Comparison of ENCODE assay signal across 8 cellular contexts in the genomic region with DNA sequence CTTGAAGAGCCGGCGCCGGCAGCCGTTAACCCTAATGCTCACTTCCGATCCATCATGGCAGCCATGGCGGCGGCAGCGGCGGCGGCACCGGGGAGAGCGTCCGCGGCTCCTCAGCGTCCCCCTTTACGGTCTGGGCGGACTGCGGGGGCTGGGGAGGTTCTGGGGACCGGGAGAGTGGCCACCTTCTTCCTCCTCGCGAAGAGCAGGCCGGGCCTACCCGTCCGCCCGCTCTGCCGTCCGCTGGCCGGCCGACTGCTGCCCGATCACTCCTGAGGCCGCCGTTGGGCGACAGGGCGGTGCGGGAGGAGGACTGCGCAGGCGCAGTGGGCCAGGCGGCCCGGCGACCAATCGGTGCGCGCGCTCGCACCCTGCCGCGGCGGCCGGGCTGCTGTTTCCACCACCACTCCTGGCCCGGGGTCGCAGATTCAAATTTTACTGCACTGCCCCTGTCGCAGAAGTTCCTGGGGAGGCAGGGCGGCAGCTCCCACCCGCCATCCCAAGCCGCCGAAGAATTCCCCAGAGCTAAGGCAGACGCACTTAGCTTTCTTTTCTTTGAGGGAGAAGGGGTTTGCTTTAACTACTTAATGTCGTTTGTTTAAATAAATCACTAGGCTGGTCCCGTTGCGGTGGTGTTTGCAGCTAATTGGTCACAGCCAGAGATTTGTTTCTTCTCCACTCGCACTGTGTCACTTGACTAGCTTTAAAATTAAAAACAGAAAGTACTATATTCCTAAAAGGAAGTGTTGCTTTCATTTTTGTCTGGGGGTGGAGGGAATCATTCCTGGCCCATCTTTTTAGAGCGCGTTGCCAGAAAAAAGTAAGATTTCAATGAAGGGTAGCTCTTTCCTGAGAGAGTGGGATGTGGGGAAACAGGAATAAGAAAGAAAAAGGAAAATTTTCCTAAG. TPM values are rescaled to one million over a fixed set of nuclear protein-coding genes. Genes with fewer than 3 reads are reported as not detected.
DNase-seq lines count a peak whose midpoint lies in the region; ATAC-seq and TF ChIP-seq lines count a peak whose summit lies in the region.

A gene (minus strand): TSS at position 290 of the 905 bp plus-strand sequence. CDS start 452 bp downstream, outside the sequence.

- CTCF ChIA-PET in GM10248 (lab: Yijun Ruan, JAX): interaction anchor here (1.3 kb wide), 1 partner anchor 11 kb away, joined by 5 read pairs; no protein-coding TSS in a partner anchor

- DNase-seq in GM10248 (ENCODE audit: extremely low spot score) (peak; percentile 98), HFFc6 (peak; percentile 76), NB4 (ENCODE audit: low read depth) (peak; percentile 87), SKM-1 treated with dmso at 0.1 percent for 144 hours (lab: John Stamatoyannopoulos, UW; ENCODE audit: unreplicated experiment) (peak; percentile 62), glomerular endothelial cell (ENCODE audit: extremely low read depth, low read depth, low spot score) (no peak), osteoblast (ENCODE audit: insufficient read length, low spot score, missing footprints) (peak; percentile 97)
- peak; percentile 88 to 93 for DNase-seq in activated naive CD4-positive, alpha-beta T cell treated with anti-CD3 and anti-CD28 coated beads, Interleukin-2, amount 50 U/mL, for 72 hours (ENCODE audit: low spot score in 2 of 2)

- no peaks in the 10 kb centered on the region for H3K9me3 Mint-ChIP-seq in HFFc6
- no peaks in the 10 kb centered on the region for H3K9me3 Mint-ChIP-seq in activated naive CD4-positive, alpha-beta T cell treated with anti-CD3 and anti-CD28 coated beads, Interleukin-2, amount 50 U/mL, for 72 hours

- peaks cover 23% of the 10 kb centered on the region for H3K4me1 ChIP-seq in osteoblast (ENCODE audit: insufficient read depth, low read length)

- peaks cover 26% of the 10 kb centered on the region for H3K36me3 Mint-ChIP-seq in HFFc6 (ENCODE audit: low read depth)
- H3K36me3 Mint-ChIP-seq in activated naive CD4-positive, alpha-beta T cell treated with anti-CD3 and anti-CD28 coated beads, Interleukin-2, amount 50 U/mL, for 72 hours: peaks cover 21 to 24% of the 10 kb centered on the region in 2 donors

- peaks cover 3% of the 10 kb centered on the region for H3K27me3 Mint-ChIP-seq in HFFc6 (ENCODE audit: insufficient read depth)

- peak within 1 kb of the TSS; percentile 93 for H3K4me3 ChIP-seq in NB4 (ENCODE audit: low read depth, low read length)
- H3K4me3 ChIP-seq in osteoblast (ENCODE audit: insufficient read depth, low read length): peak within 1 kb of the TSS; percentile 95

- H3K9me3 ChIP-seq in osteoblast (ENCODE audit: low read depth, low read length): no peaks in the 10 kb centered on the region

- POLR2A ChIA-PET in GM10248 (lab: Yijun Ruan, JAX): interaction anchor here (0.8 kb wide), 1 partner anchor 322 kb away, joined by 3 read pairs; no protein-coding TSS in a partner anchor

- H3K4me2 ChIP-seq in osteoblast (ENCODE audit: insufficient read depth, low read length): peak within 1 kb of the TSS; percentile 97

- peaks cover 51% of the 10 kb centered on the region for H3K79me2 ChIP-seq in osteoblast (ENCODE audit: insufficient read depth, low read length)

- peak; percentile 93 for TF ChIP-seq POLR2A in NB4 (IDR thresholded peaks at IDR 0.05; ENCODE audit: extremely low read depth, insufficient read length)

- H3K36me3 ChIP-seq in osteoblast (ENCODE audit: insufficient read depth, low read length): no peaks in the 10 kb centered on the region

- H3K27me3 ChIP-seq in osteoblast (ENCODE audit: insufficient read depth, low read length): no peaks in the 10 kb centered on the region

- peak within 1 kb of the TSS; percentile 99 for H2AFZ ChIP-seq in osteoblast (ENCODE audit: low read length)

- H3K27ac Mint-ChIP-seq in HFFc6: peak within 1 kb of the TSS; percentile 92
- H3K27ac Mint-ChIP-seq in activated naive CD4-positive, alpha-beta T cell treated with anti-CD3 and anti-CD28 coated beads, Interleukin-2, amount 50 U/mL, for 72 hours: peak within 1 kb of the TSS; percentile 95 to 98

- H3K4me1 Mint-ChIP-seq in HFFc6 (ENCODE audit: low read depth): peaks cover 37% of the 10 kb centered on the region

- peak; percentile 87 to 90 for ATAC-seq in activated naive CD4-positive, alpha-beta T cell treated with anti-CD3 and anti-CD28 coated beads, Interleukin-2, amount 50 U/mL, for 72 hours

- peaks cover 32% of the 10 kb centered on the region for H4K20me1 ChIP-seq in osteoblast (ENCODE audit: insufficient read depth, low read length)

- H3K4me3 Mint-ChIP-seq in HFFc6: peak within 1 kb of the TSS; percentile 99

- peak within 1 kb of the TSS; percentile 70 for H3K27ac ChIP-seq in osteoblast (ENCODE audit: low read depth, low read length)
- peak within 1 kb of the TSS; percentile 72 for H3K27ac ChIP-seq in temporal lobe (ENCODE audit: low read depth, low read length)

- TF ChIP-seq CTCF in GM10248 (IDR thresholded peaks at IDR 0.05; ENCODE audit: control extremely low read depth, extremely low read depth, low read depth, missing control alignments) (no peak), HFFc6 (IDR thresholded peaks at IDR 0.05) (no peak), NB4 (IDR thresholded peaks at IDR 0.05; ENCODE audit: low read depth, low read length) (no peak), osteoblast (IDR thresholded peaks at IDR 0.05; ENCODE audit: extremely low read depth, low read depth, low read length) (no peak)

RNA-seq across cellular contexts. Expression of the gene that starts here (rescaled TPM):
- total RNA-seq in HFFc6 (2021; fragmentation: NEBNext Ultra II Directional; extraction: Animal tissue kit (Norgen Biotek cat#: 25700)): 100 to 1,000 TPM; 127 to 142 (median 137) TPM
- 10 to 100 TPM; 48.5 to 95.1 TPM for total RNA-seq in activated naive CD4-positive, alpha-beta T cell treated with anti-CD3 and anti-CD28 coated beads, Interleukin-2, amount 50 U/mL, for 72 hours
- total RNA-seq in glomerular endothelial cell: 117 and 161 TPM in 2 replicates
- 110 and 128 TPM in 2 replicates for total RNA-seq in osteoblast
- total RNA-seq in temporal lobe: 91.2 TPM
